ENCODE assay signal across 1 cellular context in the genomic region with DNA sequence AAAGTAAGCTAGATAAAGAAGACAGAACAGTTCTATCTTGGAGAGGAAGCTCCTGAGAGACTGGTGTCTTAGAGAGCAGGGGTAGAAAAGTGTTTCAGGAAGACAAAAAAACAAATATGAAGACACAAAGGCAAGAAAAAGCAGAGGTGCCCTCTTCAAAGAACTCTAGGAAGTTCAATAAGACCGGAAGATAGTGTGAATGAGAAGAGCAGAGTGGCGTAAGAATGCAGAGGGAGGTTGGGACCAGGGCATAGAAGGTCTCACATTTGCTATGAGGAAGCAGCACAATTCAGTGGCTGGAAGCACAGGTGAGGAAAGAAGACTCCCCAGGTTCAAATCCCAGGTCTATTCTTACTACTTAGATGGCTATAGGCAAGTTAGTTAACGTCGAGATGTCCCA.
TF ChIP-seq lines count a peak whose summit lies in the region.

No MANE protein-coding gene starts in this region.

TF ChIP-seq in WTC11, 78 proteins besides CTCF, POLR2A, EP300 and RAD21 (continued from another document):
- TF ChIP-seq, protein P1, sequence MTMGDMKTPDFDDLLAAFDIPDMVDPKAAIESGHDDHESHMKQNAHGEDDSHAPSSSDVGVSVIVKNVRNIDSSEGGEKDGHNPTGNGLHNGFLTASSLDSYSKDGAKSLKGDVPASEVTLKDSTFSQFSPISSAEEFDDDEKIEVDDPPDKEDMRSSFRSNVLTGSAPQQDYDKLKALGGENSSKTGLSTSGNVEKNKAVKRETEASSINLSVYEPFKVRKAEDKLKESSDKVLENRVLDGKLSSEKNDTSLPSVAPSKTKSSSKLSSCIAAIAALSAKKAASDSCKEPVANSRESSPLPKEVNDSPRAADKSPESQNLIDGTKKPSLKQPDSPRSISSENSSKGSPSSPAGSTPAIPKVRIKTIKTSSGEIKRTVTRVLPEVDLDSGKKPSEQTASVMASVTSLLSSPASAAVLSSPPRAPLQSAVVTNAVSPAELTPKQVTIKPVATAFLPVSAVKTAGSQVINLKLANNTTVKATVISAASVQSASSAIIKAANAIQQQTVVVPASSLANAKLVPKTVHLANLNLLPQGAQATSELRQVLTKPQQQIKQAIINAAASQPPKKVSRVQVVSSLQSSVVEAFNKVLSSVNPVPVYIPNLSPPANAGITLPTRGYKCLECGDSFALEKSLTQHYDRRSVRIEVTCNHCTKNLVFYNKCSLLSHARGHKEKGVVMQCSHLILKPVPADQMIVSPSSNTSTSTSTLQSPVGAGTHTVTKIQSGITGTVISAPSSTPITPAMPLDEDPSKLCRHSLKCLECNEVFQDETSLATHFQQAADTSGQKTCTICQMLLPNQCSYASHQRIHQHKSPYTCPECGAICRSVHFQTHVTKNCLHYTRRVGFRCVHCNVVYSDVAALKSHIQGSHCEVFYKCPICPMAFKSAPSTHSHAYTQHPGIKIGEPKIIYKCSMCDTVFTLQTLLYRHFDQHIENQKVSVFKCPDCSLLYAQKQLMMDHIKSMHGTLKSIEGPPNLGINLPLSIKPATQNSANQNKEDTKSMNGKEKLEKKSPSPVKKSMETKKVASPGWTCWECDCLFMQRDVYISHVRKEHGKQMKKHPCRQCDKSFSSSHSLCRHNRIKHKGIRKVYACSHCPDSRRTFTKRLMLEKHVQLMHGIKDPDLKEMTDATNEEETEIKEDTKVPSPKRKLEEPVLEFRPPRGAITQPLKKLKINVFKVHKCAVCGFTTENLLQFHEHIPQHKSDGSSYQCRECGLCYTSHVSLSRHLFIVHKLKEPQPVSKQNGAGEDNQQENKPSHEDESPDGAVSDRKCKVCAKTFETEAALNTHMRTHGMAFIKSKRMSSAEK (CRISPR knock-in tag; IDR thresholded peaks at IDR 0.05; ENCODE audit: borderline replicate concordance): no peak
- no peak for TF ChIP-seq ZNF423 (CRISPR knock-in tag; IDR thresholded peaks at IDR 0.05)
- TF ChIP-seq ZNF671 (CRISPR knock-in tag; IDR thresholded peaks at IDR 0.05): no peak
- TF ChIP-seq, protein P2, sequence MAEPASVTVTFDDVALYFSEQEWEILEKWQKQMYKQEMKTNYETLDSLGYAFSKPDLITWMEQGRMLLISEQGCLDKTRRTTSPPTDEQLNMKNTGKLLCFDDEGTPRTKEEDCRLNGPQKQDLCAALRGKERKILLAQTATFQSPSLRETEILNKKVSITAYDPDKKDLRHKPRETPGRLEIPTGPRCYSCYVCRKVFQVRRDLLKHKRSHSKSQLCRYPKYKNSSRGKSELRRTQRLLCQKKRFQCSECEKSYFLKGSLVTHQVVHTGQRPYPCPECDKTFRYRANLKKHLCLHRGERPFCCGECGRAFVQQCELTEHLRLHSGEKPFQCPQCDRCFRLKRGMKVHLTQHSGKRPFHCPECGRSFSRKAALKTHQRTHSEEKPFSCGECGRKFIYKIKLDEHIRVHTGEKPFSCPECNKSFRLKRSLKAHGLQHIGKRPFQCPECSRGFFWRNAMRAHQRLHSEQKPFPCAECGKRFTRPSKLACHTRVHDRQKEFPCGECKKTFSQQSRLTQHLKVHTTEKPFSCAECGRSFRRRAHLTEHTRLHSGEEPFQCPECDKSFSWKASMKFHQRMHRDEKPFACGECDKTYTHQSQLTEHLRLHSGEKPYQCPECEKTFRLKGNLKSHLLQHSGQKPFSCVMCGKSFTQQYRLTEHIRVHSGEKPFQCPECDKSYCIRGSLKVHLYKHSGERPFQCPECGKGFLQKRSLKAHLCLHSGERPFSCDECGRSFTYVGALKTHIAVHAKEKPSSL (CRISPR knock-in tag; conservative IDR thresholded peaks at IDR 0.05): no peak
- TF ChIP-seq CBFB (CRISPR knock-in tag; IDR thresholded peaks at IDR 0.05; ENCODE audit: low read depth): no peak
- TF ChIP-seq MYBL2 (CRISPR knock-in tag; IDR thresholded peaks at IDR 0.05): no peak
- no peak for TF ChIP-seq SP1 (CRISPR knock-in tag; conservative IDR thresholded peaks at IDR 0.05)
- no peak for TF ChIP-seq ZNF416 (CRISPR knock-in tag; IDR thresholded peaks at IDR 0.05)
- TF ChIP-seq, protein P3, sequence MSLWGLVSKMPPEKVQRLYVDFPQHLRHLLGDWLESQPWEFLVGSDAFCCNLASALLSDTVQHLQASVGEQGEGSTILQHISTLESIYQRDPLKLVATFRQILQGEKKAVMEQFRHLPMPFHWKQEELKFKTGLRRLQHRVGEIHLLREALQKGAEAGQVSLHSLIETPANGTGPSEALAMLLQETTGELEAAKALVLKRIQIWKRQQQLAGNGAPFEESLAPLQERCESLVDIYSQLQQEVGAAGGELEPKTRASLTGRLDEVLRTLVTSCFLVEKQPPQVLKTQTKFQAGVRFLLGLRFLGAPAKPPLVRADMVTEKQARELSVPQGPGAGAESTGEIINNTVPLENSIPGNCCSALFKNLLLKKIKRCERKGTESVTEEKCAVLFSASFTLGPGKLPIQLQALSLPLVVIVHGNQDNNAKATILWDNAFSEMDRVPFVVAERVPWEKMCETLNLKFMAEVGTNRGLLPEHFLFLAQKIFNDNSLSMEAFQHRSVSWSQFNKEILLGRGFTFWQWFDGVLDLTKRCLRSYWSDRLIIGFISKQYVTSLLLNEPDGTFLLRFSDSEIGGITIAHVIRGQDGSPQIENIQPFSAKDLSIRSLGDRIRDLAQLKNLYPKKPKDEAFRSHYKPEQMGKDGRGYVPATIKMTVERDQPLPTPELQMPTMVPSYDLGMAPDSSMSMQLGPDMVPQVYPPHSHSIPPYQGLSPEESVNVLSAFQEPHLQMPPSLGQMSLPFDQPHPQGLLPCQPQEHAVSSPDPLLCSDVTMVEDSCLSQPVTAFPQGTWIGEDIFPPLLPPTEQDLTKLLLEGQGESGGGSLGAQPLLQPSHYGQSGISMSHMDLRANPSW (CRISPR knock-in tag; conservative IDR thresholded peaks at IDR 0.05; ENCODE audit: low read depth): no peak
